In genomic region chr20:20409326-20409725, GRCh38 we compare ENCODE assay signal across 1 cellular context.
TF ChIP-seq lines count a peak whose summit lies in the region.

No MANE protein-coding gene starts in this region.

TF ChIP-seq in H1, 55 proteins besides CTCF, POLR2A, EP300 and RAD21:
- TF ChIP-seq BACH1 (IDR thresholded peaks at IDR 0.05; ENCODE audit: low read length) (no peak), SIRT6 (IDR thresholded peaks at IDR 0.05; ENCODE audit: low read length) (no peak), E2F6 (IDR thresholded peaks at IDR 0.05) (no peak), SIN3A (conservative IDR thresholded peaks at IDR 0.05 in 1 of 2, IDR thresholded peaks at IDR 0.05 in 1 of 2; ENCODE audit: low read depth in 1 of 2, low read length in 2 of 2) (no peak), SRF (IDR thresholded peaks at IDR 0.05; ENCODE audit: low read depth, low read length) (no peak), SIX5 (IDR thresholded peaks at IDR 0.05; ENCODE audit: low read depth, low read length) (no peak), CHD7 (IDR thresholded peaks at IDR 0.05; ENCODE audit: insufficient replicate concordance, low read length) (no peak), POLR2AphosphoS5 (IDR thresholded peaks at IDR 0.05; ENCODE audit: low read depth, low read length) (no peak), NRF1 (IDR thresholded peaks at IDR 0.05; ENCODE audit: low read depth, low read length) (no peak), RNF2 (IDR thresholded peaks at IDR 0.05; ENCODE audit: borderline replicate concordance, low read depth, low read length, missing control alignments, poor library complexity, severe bottlenecking) (no peak), ATF2 (IDR thresholded peaks at IDR 0.05; ENCODE audit: low read length) (no peak), CHD1 (IDR thresholded peaks at IDR 0.05; ENCODE audit: low read depth, low read length) (no peak), ATF3 (IDR thresholded peaks at IDR 0.05; ENCODE audit: insufficient read depth, low read depth, low read length) (no peak), RXRA (IDR thresholded peaks at IDR 0.05; ENCODE audit: insufficient read depth, low read depth, low read length) (no peak), GTF2F1 (IDR thresholded peaks at IDR 0.05; ENCODE audit: borderline replicate concordance, low read depth, low read length) (no peak), USF2 (IDR thresholded peaks at IDR 0.05; ENCODE audit: low read length) (no peak), CBX8 (IDR thresholded peaks at IDR 0.05; ENCODE audit: borderline replicate concordance, low read depth, low read length) (no peak), YY1 (IDR thresholded peaks at IDR 0.05; ENCODE audit: low read depth, low read length) (no peak), TCF12 (IDR thresholded peaks at IDR 0.05; ENCODE audit: low read depth, low read length) (no peak), KDM4A (IDR thresholded peaks at IDR 0.05; ENCODE audit: low read depth, low read length, severe bottlenecking) (no peak)
